11 cellular contexts compared by ENCODE assay signal in genomic region chr1:171640225-171640624, GRCh38. TPM values are rescaled to one million over a fixed set of nuclear protein-coding genes. Genes with fewer than 3 reads are reported as not detected.
"Had no signal": no experiment of that assay in that cellular context is flagged by ENCODE, and none has a peak within 500 bp of the region (broad histone marks: within the 10 kb centered on the region; RNA-seq: fewer than 3 reads in every experiment).

No MANE protein-coding gene starts in this region.

- ATAC-seq: GM23338, HCT116 had no signal

- H3K36me3 ChIP-seq: HAP-1 had no signal

- H3K27ac ChIP-seq: GM23248 had no signal

- H3K9me3 Mint-ChIP-seq: GM23338, H9, HFFc6 had no signal

- H3K9me3 ChIP-seq: HAP-1 had no signal

- H3K27ac Mint-ChIP-seq: HFFc6 had no signal

- FAIRE-seq: H54 had no signal

- H3K4me3 Mint-ChIP-seq: GM23338, H9, HFFc6 had no signal

- H3K4me2 ChIP-seq: GM23338 had no signal

- DNase-seq: GM23248, GOT3, H7, H9, HCEC 1CT, HFFc6 had no signal

- H3K4me3 ChIP-seq: GM23248, GM23338, HAP-1 had no signal

- H2AFZ ChIP-seq: GM23248, GM23338 had no signal

- H3K9ac ChIP-seq: GM23248 had no signal

RNA-seq across cellular contexts. Expression of gene MYOC, which starts 12.3 kb away (rescaled TPM):
- total RNA-seq: GM23248, GM23338, H4, H7, H9 had no signal
- polyA plus RNA-seq: GM23248, GM23338 had no signal

RNA-seq across cellular contexts. Expression of gene MYOCOS, which starts 18.2 kb away (rescaled TPM):
- total RNA-seq: GM23248, GM23338, H4, H7, HFFc6 had no signal
- polyA plus RNA-seq: GM23248, GM23338 had no signal
